In the genomic region with DNA sequence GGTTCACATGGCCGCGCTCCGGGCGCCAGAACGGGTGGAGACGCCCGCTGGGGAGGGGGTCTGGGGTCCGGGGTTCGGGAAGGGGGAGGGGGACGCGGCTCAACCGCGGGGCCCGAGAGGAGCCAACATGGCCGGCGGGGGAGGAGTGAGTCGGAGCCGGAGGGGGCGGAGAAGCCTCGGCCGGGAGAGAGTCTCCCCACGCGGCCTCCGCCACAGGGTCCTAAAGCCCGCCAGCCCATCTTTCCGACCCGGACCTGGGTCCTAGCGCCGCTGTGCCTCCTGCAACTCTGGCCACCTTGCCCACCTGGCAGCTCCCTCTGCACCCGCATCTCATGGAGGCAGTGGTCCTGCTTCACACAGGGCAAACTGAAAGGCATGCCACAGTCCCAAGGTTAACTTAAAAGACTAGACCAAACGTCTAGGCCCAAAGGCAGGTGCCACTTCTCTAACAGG, we compare ENCODE assay signal across 8 cellular contexts. TPM values are rescaled to one million over a fixed set of nuclear protein-coding genes. Genes with fewer than 3 reads are reported as not detected.
A peak's percentile ranks its signal among the peaks of the same experiment; 100 is the strongest.
DNase-seq lines count a peak whose midpoint lies in the region; ATAC-seq and TF ChIP-seq lines count a peak whose summit lies in the region.

A gene (minus strand): TSS at position 147 of the 453 bp plus-strand sequence. CDS start 12,796 bp downstream, outside the sequence.

- H3K27ac Mint-ChIP-seq in natural killer cell treated with Interleukin-12 subunit alpha and Interleukin-12 subunit beta and Interleukin-15 and Interleukin-18, amount 100 ng/mL, for 72 hours, result peak within 1 kb of the TSS; percentile 82 to 97

- peak within 1 kb of the TSS; percentile 90 for H3K4me3 Mint-ChIP-seq in natural killer cell treated with Interleukin-12 subunit alpha and Interleukin-12 subunit beta and Interleukin-15 and Interleukin-18, amount 100 ng/mL, for 72 hours

- no peaks in the 10 kb centered on the region for H3K27me3 Mint-ChIP-seq in natural killer cell treated with Interleukin-12 subunit alpha and Interleukin-12 subunit beta and Interleukin-15 and Interleukin-18, amount 100 ng/mL, for 72 hours

- H3K27me3 ChIP-seq in H7 (ENCODE audit: control insufficient read depth, insufficient read depth, low read length) (no peaks in the 10 kb centered on the region), MG63 (no peaks in the 10 kb centered on the region)

- no peak for TF ChIP-seq CTCF in fibroblast of the aortic adventitia (IDR thresholded peaks at IDR 0.05; ENCODE audit: insufficient read depth, low read length)

- ATAC-seq in natural killer cell treated with Interleukin-12 subunit alpha and Interleukin-12 subunit beta and Interleukin-15 and Interleukin-18, amount 100 ng/mL, for 72 hours, result peak; percentile 85 to 88

- no peaks in the 10 kb centered on the region for H3K9me3 ChIP-seq in MG63

- peaks cover 6% of the 10 kb centered on the region for H3K36me3 Mint-ChIP-seq in natural killer cell treated with Interleukin-12 subunit alpha and Interleukin-12 subunit beta and Interleukin-15 and Interleukin-18, amount 100 ng/mL, for 72 hours

- H3K36me3 ChIP-seq in H7 (replicated peaks; ENCODE audit: control insufficient read depth, insufficient read depth, low read length) (no peaks in the 10 kb centered on the region; the same call in 1 of the 2 replicates), MG63 (peaks cover 24% of the 10 kb centered on the region)

- DNase-seq in EL (peak; percentile 78), H7 (peak; percentile 98), MG63 (peak; percentile 90), SIG-M5 treated with dmso at 0.1 percent for 504 hours (lab: John Stamatoyannopoulos, UW; ENCODE audit: unreplicated experiment) (peak; percentile 88), fibroblast of the aortic adventitia (ENCODE audit: low read depth) (peak; percentile 68)
- DNase-seq in activated effector memory CD4-positive, alpha-beta T cell treated with anti-CD3 and anti-CD28 coated beads, Interleukin-2, amount 50 U/mL, for 16 hours, result peak; percentile 95
- peak; percentile 88 for DNase-seq in natural killer cell treated with Interleukin-12 subunit alpha and Interleukin-12 subunit beta and Interleukin-15 and Interleukin-18, amount 100 ng/mL, for 72 hours (ENCODE audit: low spot score)
- peak; percentile 87 for DNase-seq in stimulated activated naive CD4-positive, alpha-beta T cell treated with Interleukin-2 at 50 U/mL for 16 hours (lab: John Stamatoyannopoulos, UW)

- peaks cover 66 to 72% of the 10 kb centered on the region in 2 donors for H3K4me1 Mint-ChIP-seq in natural killer cell treated with Interleukin-12 subunit alpha and Interleukin-12 subunit beta and Interleukin-15 and Interleukin-18, amount 100 ng/mL, for 72 hours (ENCODE audit: low read depth in 2 of 2)

- peak within 1 kb of the TSS; percentile 87 for H3K4me3 ChIP-seq in H7 (ENCODE audit: insufficient read depth, low read depth, low read length)
- H3K4me3 ChIP-seq in MG63, result peak within 1 kb of the TSS; percentile 97
- peak within 1 kb of the TSS; percentile 73 for H3K4me3 ChIP-seq in fibroblast of the aortic adventitia (ENCODE audit: low read depth, low read length)

- no peaks in the 10 kb centered on the region for H3K9me3 Mint-ChIP-seq in natural killer cell treated with Interleukin-12 subunit alpha and Interleukin-12 subunit beta and Interleukin-15 and Interleukin-18, amount 100 ng/mL, for 72 hours

RNA-seq across cellular contexts. Expression of the gene that starts here (rescaled TPM):
- total RNA-seq in H7 (2014; rRNA removed; shearing (Covaris generic)), result 23.6 and 24.6 TPM in 2 replicates
- 2.4 and 7.6 TPM in 2 replicates for total RNA-seq in MG63 (2014; rRNA removed; shearing (Covaris generic); ENCODE audit: low replicate concordance)
- 35.0 and 53.4 TPM in 2 replicates for total RNA-seq in fibroblast of the aortic adventitia (ENCODE audit: low replicate concordance)
- total RNA-seq in natural killer cell treated with Interleukin-12 subunit alpha and Interleukin-12 subunit beta and Interleukin-15 and Interleukin-18, amount 100 ng/mL, for 72 hours, result 100 to 1,000 TPM; 140 to 153 TPM

Comparison
In these comparisons a context has a peak if more than half of its experiments do, and no peak if none do; other contexts are left out.
1. Peak in every context shown above with its lines: DNase-seq, ATAC-seq and H3K4me3 ChIP-seq.